Comparison of ENCODE assay signal across 8 cellular contexts in the genomic region with DNA sequence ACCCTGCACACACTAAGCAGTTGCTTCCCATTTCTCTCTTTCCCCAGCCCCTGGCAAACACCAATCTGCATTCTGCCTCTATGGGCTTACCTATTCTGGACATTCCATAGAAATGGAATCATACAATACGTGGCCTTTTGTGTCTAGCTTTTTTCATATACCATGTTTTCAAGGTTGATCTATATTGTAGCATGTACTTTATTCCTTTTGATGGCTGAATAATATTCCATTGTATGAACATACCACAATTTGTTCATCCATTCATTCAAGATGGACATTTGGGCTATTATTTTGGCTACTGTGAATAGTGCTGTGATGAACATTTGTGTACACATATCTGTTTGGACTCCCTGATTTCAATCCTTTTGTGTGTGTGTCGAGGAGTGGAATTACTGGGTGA. TPM values are rescaled to one million over a fixed set of nuclear protein-coding genes. Genes with fewer than 3 reads are reported as not detected.
"Had no signal": no experiment of that assay in that cellular context is flagged by ENCODE, and none has a peak within 500 bp of the region (broad histone marks: within the 10 kb centered on the region; RNA-seq: fewer than 3 reads in every experiment).

No MANE protein-coding gene starts in this region.

- H3K27ac ChIP-seq: HL-60 had no signal

- ATAC-seq: HepG2, K562 had no signal

- H3K4me3 ChIP-seq: K562 had no signal

- FAIRE-seq: HepG2, HTR-8/SVneo, K562 had no signal

- DNase-seq: IMR-90, KBM-7, KG1 had no signal

RNA-seq across cellular contexts. Expression of gene ADAMTS9, which starts 18.1 kb away (rescaled TPM):
- polyA plus RNA-seq: IgD-negative memory B cell had no signal
